In genomic region chr12:116222358-116222757, GRCh38 we compare ENCODE assay signal across 8 cellular contexts. TPM values are rescaled to one million over a fixed set of nuclear protein-coding genes. Genes with fewer than 3 reads are reported as not detected.
DNase-seq lines count a peak whose midpoint lies in the region; ATAC-seq and TF ChIP-seq lines count a peak whose summit lies in the region.

No MANE protein-coding gene starts in this region.

- no peaks in the 10 kb centered on the region for H3K9me3 Mint-ChIP-seq in activated naive CD4-positive, alpha-beta T cell treated with anti-CD3 and anti-CD28 coated beads, Interleukin-2, amount 50 U/mL, for 24 hours

- ATAC-seq in GM21576 (IDR thresholded peaks at IDR 0.05; ENCODE audit: unreplicated experiment) (no peak), GM21390 (IDR thresholded peaks at IDR 0.05; ENCODE audit: unreplicated experiment) (no peak), GM21360 (IDR thresholded peaks at IDR 0.05; ENCODE audit: unreplicated experiment) (no peak)

- WGBS in hepatocyte (ENCODE audit: low lambda C conversion rate, missing lambda C conversion rate), result 88% methylated on average over 4 of the region's 4 CpGs

- H4K20me1 ChIP-seq in hepatocyte (ENCODE audit: insufficient read depth, poor library complexity, severe bottlenecking), result peaks cover 53% of the 10 kb centered on the region

- peak overlapping the region; percentile 8 for H3K27ac Mint-ChIP-seq in activated naive CD4-positive, alpha-beta T cell treated with anti-CD3 and anti-CD28 coated beads, Interleukin-2, amount 50 U/mL, for 24 hours

- H3K27me3 Mint-ChIP-seq in activated naive CD4-positive, alpha-beta T cell treated with anti-CD3 and anti-CD28 coated beads, Interleukin-2, amount 50 U/mL, for 24 hours, result no peaks in the 10 kb centered on the region

- no peaks in the 10 kb centered on the region for H3K9me3 ChIP-seq in hepatocyte (ENCODE audit: low read depth)

- H3K36me3 Mint-ChIP-seq in activated naive CD4-positive, alpha-beta T cell treated with anti-CD3 and anti-CD28 coated beads, Interleukin-2, amount 50 U/mL, for 24 hours, result peaks cover 11% of the 10 kb centered on the region

- H3K27ac ChIP-seq in hepatocyte, result peak overlapping the region; percentile 4

- no peak for TF ChIP-seq CTCF in hepatocyte (IDR thresholded peaks at IDR 0.05; ENCODE audit: poor library complexity)

- H3K79me2 ChIP-seq in hepatocyte, result peaks cover 98% of the 10 kb centered on the region

- H3K4me1 Mint-ChIP-seq in activated naive CD4-positive, alpha-beta T cell treated with anti-CD3 and anti-CD28 coated beads, Interleukin-2, amount 50 U/mL, for 24 hours, result peaks cover 37% of the 10 kb centered on the region

- no peaks in the 10 kb centered on the region for H3K36me3 ChIP-seq in hepatocyte (replicated peaks; ENCODE audit: insufficient read depth, low read depth)

- no peak overlapping the region for H3K4me3 ChIP-seq in hepatocyte

- H3K4me1 ChIP-seq in hepatocyte (ENCODE audit: insufficient read depth), result peaks cover 3% of the 10 kb centered on the region

- no peak overlapping the region for H3K4me2 ChIP-seq in hepatocyte

- H3K27me3 ChIP-seq in hepatocyte, result no peaks in the 10 kb centered on the region

- no peak for DNase-seq in activated naive CD4-positive, alpha-beta T cell treated with Interleukin-2 at 50 U/mL for 16 hours
- DNase-seq in activated CD4-positive, alpha-beta T cell treated with anti-CD3 and anti-CD28 coated beads for 48 hours, result peak; percentile 65
- peak; percentile 78 for DNase-seq in hepatocyte (ENCODE audit: low spot score)
- DNase-seq in stimulated activated CD4-positive, alpha-beta T cell treated with anti-CD3 and anti-CD28 coated beads, TNF-alpha, amount 100 ng/mL, for 48 hours (ENCODE audit: low read depth in 3 of 3), result peak; percentile 2 to 24 (median 10)

- no peak overlapping the region for H2AFZ ChIP-seq in hepatocyte

- H3K4me3 Mint-ChIP-seq in activated naive CD4-positive, alpha-beta T cell treated with anti-CD3 and anti-CD28 coated beads, Interleukin-2, amount 50 U/mL, for 24 hours, result no peak overlapping the region

- H3K9me2 ChIP-seq in hepatocyte (replicated peaks; ENCODE audit: insufficient read depth), result no peaks in the 10 kb centered on the region

RNA-seq across cellular contexts. Expression of gene MED13L, which starts 55.1 kb away (rescaled TPM):
- total RNA-seq in hepatocyte, result 122 and 135 TPM in 2 replicates
- polyA plus RNA-seq in hepatocyte, result 23.7 and 23.9 TPM in 2 replicates
